In genomic region chr1:160193091-160193819, GRCh38 we compare ENCODE assay signal across 1 cellular context.
A peak's percentile ranks its signal among the peaks of the same experiment; 100 is the strongest.
TF ChIP-seq lines count a peak whose summit lies in the region.

No MANE protein-coding gene starts in this region.

TF ChIP-seq in GM12878, 131 proteins besides CTCF, POLR2A, EP300 and RAD21 (continued from another document):
- TF ChIP-seq CUX1 (IDR thresholded peaks at IDR 0.05; ENCODE audit: insufficient replicate concordance, low read depth, low read length) (no peak), BCLAF1 (IDR thresholded peaks at IDR 0.05) (no peak), NBN (IDR thresholded peaks at IDR 0.05) (peak; percentile 58; the same call in 1 of the 2 replicates), ESRRA (IDR thresholded peaks at IDR 0.05; ENCODE audit: low read length) (peak; percentile 58; the same call in 1 of the 2 replicates), NRF1 (conservative IDR thresholded peaks at IDR 0.05; ENCODE audit: low read depth, low read length) (no peak)
TF ChIP-seq in GM12878: peak in this region for 36.
